In genomic region chr11:91802475-91802874, GRCh38 we compare ENCODE assay signal across 18 cellular contexts.
DNase-seq lines count a peak whose midpoint lies in the region; ATAC-seq and TF ChIP-seq lines count a peak whose summit lies in the region.
"Had no signal": no experiment of that assay in that cellular context is flagged by ENCODE, and none has a peak within 500 bp of the region (broad histone marks: within the 10 kb centered on the region; RNA-seq: fewer than 3 reads in every experiment).

No MANE protein-coding gene starts in this region.

- no peaks in the 10 kb centered on the region for H3K36me3 Mint-ChIP-seq in WTC11
- H3K36me3 Mint-ChIP-seq: CD8-positive, alpha-beta T cell had no signal

- no peak overlapping the region for H3K14ac ChIP-seq in mesenchymal stem cell (ENCODE audit: low read length in 2 of 2)

- H2BK5ac ChIP-seq in mesenchymal stem cell (ENCODE audit: low read depth, low read length, poor library complexity, severe bottlenecking): no peak overlapping the region

- no peak overlapping the region for H3K23ac ChIP-seq in mesenchymal stem cell (ENCODE audit: low read length in 2 of 2)

- H3K27ac Mint-ChIP-seq in WTC11: 0 out of 2 replicates have a peak overlapping the region, but pooled peaks have one; percentile 10
- H3K27ac Mint-ChIP-seq: CD8-positive, alpha-beta T cell had no signal

- POLR2A ChIA-PET in WTC11 (lab: Charles Lee): no interaction called here
- POLR2A ChIA-PET in RWPE1 (lab: Yijun Ruan, JAX; ENCODE audit: low non-redundant PET): no interaction called here

- CTCF ChIA-PET in WTC11 (lab: Charles Lee): no interaction called here
- CTCF ChIA-PET in RWPE1 (lab: Yijun Ruan, JAX): interaction anchor here (0.5 kb wide), 1 partner anchor 1206 kb away, joined by 4 read pairs; no protein-coding TSS in a partner anchor

- H3K36me3 ChIP-seq in KOPT-K1 (ENCODE audit: insufficient read depth, low read length): no peaks in the 10 kb centered on the region
- H3K36me3 ChIP-seq in mesenchymal stem cell (ENCODE audit: control insufficient read depth in 1 of 2, insufficient read depth in 2 of 2, low read depth in 1 of 2, low read length in 2 of 2): no peaks in the 10 kb centered on the region
- no peaks in the 10 kb centered on the region for H3K36me3 ChIP-seq in WERI-Rb-1
- H3K36me3 ChIP-seq: BLaER1 treated with 17β-estradiol and CSF1 and Interleukin-3, amounts not matched to agents 10 nM and 100 nM; Peyer's patch had no signal

- no peak overlapping the region for H3K9ac ChIP-seq in mesenchymal stem cell (ENCODE audit: low read length)
- H3K9ac ChIP-seq: BLaER1 treated with 17β-estradiol and CSF1 and Interleukin-3, amounts not matched to agents 10 nM and 100 nM had no signal

- H3K79me1 ChIP-seq in mesenchymal stem cell (replicated peaks; ENCODE audit: low read length, poor library complexity, severe bottlenecking): no peaks in the 10 kb centered on the region

- H4K8ac ChIP-seq in mesenchymal stem cell (ENCODE audit: low read length): no peak overlapping the region

- no peak overlapping the region for H3K18ac ChIP-seq in mesenchymal stem cell (ENCODE audit: low read depth in 1 of 2, low read length in 2 of 2)

- peaks cover 11% of the 10 kb centered on the region for H3K4me1 ChIP-seq in mesenchymal stem cell (ENCODE audit: control insufficient read depth, insufficient read depth, low read depth, low read length)
- H3K4me1 ChIP-seq: BLaER1 treated with 17β-estradiol and CSF1 and Interleukin-3, amounts not matched to agents 10 nM and 100 nM; Peyer's patch had no signal

- peak overlapping the region; percentile 56 for H3K27ac ChIP-seq in KOPT-K1 (ENCODE audit: low read depth, low read length, poor library complexity, severe bottlenecking)
- no peak overlapping the region for H3K27ac ChIP-seq in mesenchymal stem cell (ENCODE audit: low read length, poor library complexity, severe bottlenecking)
- H3K27ac ChIP-seq in WERI-Rb-1: no peak overlapping the region
- H3K27ac ChIP-seq in RWPE1: no peak overlapping the region
- H3K27ac ChIP-seq: BLaER1 treated with 17β-estradiol and CSF1 and Interleukin-3, amounts not matched to agents 10 nM and 100 nM; Peyer's patch had no signal

- no peak overlapping the region for H3K4ac ChIP-seq in mesenchymal stem cell (ENCODE audit: low read depth in 1 of 2, low read length in 2 of 2)

- peaks cover 11% of the 10 kb centered on the region for H3K9me3 Mint-ChIP-seq in WTC11

- H3K4me1 Mint-ChIP-seq in WTC11: peaks cover 37% of the 10 kb centered on the region

- H3K4me3 ChIP-seq in mesenchymal stem cell (ENCODE audit: insufficient read depth in 1 of 2, low read depth in 1 of 2, low read length in 2 of 2) (no peak overlapping the region), WERI-Rb-1 (ENCODE audit: low read depth, low read length) (no peak overlapping the region)
- H3K4me3 ChIP-seq: BLaER1 treated with 17β-estradiol and CSF1 and Interleukin-3, amounts not matched to agents 10 nM and 100 nM; Peyer's patch had no signal

- peak; percentile 30; the same call in 1 of the 2 replicates for ATAC-seq in WTC11
- ATAC-seq in GM18868 (IDR thresholded peaks at IDR 0.05; ENCODE audit: unreplicated experiment): no peak
- ATAC-seq: CD8-positive, alpha-beta T cell; Right ventricle myocardium inferior had no signal

- no peak overlapping the region for H2AFZ ChIP-seq in mesenchymal stem cell (ENCODE audit: low read depth, low read length)

- H3K27me3 ChIP-seq in mesenchymal stem cell (ENCODE audit: control insufficient read depth in 1 of 2, insufficient read depth in 1 of 2, low read length in 2 of 2) (peaks cover 0 to 21% of the 10 kb centered on the region in 2 experiments), WERI-Rb-1 (ENCODE audit: insufficient read depth, low read depth, severe bottlenecking) (no peaks in the 10 kb centered on the region)
- H3K27me3 ChIP-seq: BLaER1 treated with 17β-estradiol and CSF1 and Interleukin-3, amounts not matched to agents 10 nM and 100 nM; Peyer's patch had no signal

- no peak overlapping the region for H3K4me2 ChIP-seq in mesenchymal stem cell (ENCODE audit: low read length, poor library complexity, severe bottlenecking)
- H3K4me2 ChIP-seq: BLaER1 treated with 17β-estradiol and CSF1 and Interleukin-3, amounts not matched to agents 10 nM and 100 nM had no signal

- WGBS in mesenchymal stem cell: 85% methylated on average over 5 of the region's 6 CpGs

- H2BK12ac ChIP-seq in mesenchymal stem cell (ENCODE audit: low read length in 2 of 2): no peak overlapping the region

- H3K27me3 Mint-ChIP-seq in WTC11 (ENCODE audit: low read depth): no peaks in the 10 kb centered on the region

- TF ChIP-seq CTCF in WTC11 (IDR thresholded peaks at IDR 0.05) (no peak), WERI-Rb-1 (IDR thresholded peaks at IDR 0.05; ENCODE audit: low read depth, low read length) (no peak), RWPE1 (conservative IDR thresholded peaks at IDR 0.05; ENCODE audit: low read depth) (no peak)

- no peak overlapping the region for H2BK15ac ChIP-seq in mesenchymal stem cell (ENCODE audit: low read depth, poor library complexity, severe bottlenecking)

- DNase-seq in WTC11 (ENCODE audit: low spot score) (no peak), mesenchymal stem cell (no peak), nucleus accumbens (lab: John Stamatoyannopoulos, UW) (no peak), WERI-Rb-1 (no peak), RWPE1 (ENCODE audit: low spot score) (no peak)
- DNase-seq: CD8-positive, alpha-beta T cell; DMS53; EL; HCEC 1CT; NCI-H1694 treated with DMSO at 0.1 percent for 48 hours; NCI-H2227 treated with DMSO at 0.1 percent for 48 hours; NCI-H524; Peyer's patch; SW 1271 had no signal

- H3K9me3 ChIP-seq in KOPT-K1 (ENCODE audit: insufficient read depth, low read length, poor library complexity, severe bottlenecking): peaks cover 18% of the 10 kb centered on the region
- no peaks in the 10 kb centered on the region for H3K9me3 ChIP-seq in mesenchymal stem cell (ENCODE audit: control insufficient read depth, low read length)
- no peaks in the 10 kb centered on the region for H3K9me3 ChIP-seq in WERI-Rb-1 (ENCODE audit: severe bottlenecking)
- H3K9me3 ChIP-seq: Peyer's patch had no signal

- peak overlapping the region; percentile 9 for H2AK5ac ChIP-seq in mesenchymal stem cell (ENCODE audit: low read length, severe bottlenecking)

- H2BK120ac ChIP-seq in mesenchymal stem cell (ENCODE audit: low read depth, low read length): no peak overlapping the region

- no peak overlapping the region for H4K91ac ChIP-seq in mesenchymal stem cell (ENCODE audit: low read length)

- no peak overlapping the region for H3K4me3 Mint-ChIP-seq in WTC11
- H3K4me3 Mint-ChIP-seq: CD8-positive, alpha-beta T cell had no signal

TF ChIP-seq in WTC11, 78 proteins besides CTCF, POLR2A, EP300 and RAD21:
- TF ChIP-seq TCF7 (CRISPR knock-in tag; IDR thresholded peaks at IDR 0.05; ENCODE audit: low read depth): no peak
- no peak for TF ChIP-seq ZNF423 (CRISPR knock-in tag; IDR thresholded peaks at IDR 0.05)
- no peak for TF ChIP-seq ZNF232 (CRISPR knock-in tag; IDR thresholded peaks at IDR 0.05)
- TF ChIP-seq ATF1 (CRISPR knock-in tag; IDR thresholded peaks at IDR 0.05): no peak
- no peak for TF ChIP-seq NR2C2 (CRISPR knock-in tag; IDR thresholded peaks at IDR 0.05)
- TF ChIP-seq ARID4B (CRISPR knock-in tag; IDR thresholded peaks at IDR 0.05; ENCODE audit: borderline replicate concordance): no peak
- TF ChIP-seq FOXP4 (CRISPR knock-in tag; IDR thresholded peaks at IDR 0.05): no peak
TF ChIP-seq in WTC11: peak in this region for 0.
